Comparison of ENCODE assay signal across 23 cellular contexts in genomic region chr3:138444104-138444503, GRCh38. TPM values are rescaled to one million over a fixed set of nuclear protein-coding genes. Genes with fewer than 3 reads are reported as not detected.
"Had no signal": no experiment of that assay in that cellular context is flagged by ENCODE, and none has a peak within 500 bp of the region (broad histone marks: within the 10 kb centered on the region; RNA-seq: fewer than 3 reads in every experiment).

No MANE protein-coding gene starts in this region.

- H3K27me3 ChIP-seq: neural progenitor cell, right atrium auricular region, sigmoid colon, testis, tibial nerve, vagina had no signal

- H3K4me3 ChIP-seq: coronary artery, lung, neural progenitor cell, prostate gland, right atrium auricular region, sigmoid colon, spleen, testis, tibial nerve, vagina had no signal

- H3K4me1 ChIP-seq: parathyroid adenoma, prostate gland, spleen, testis, tibial nerve, vagina had no signal

- H3K9me3 Mint-ChIP-seq: effector memory CD8-positive, alpha-beta T cell; immature natural killer cell; memory B cell; naive thymus-derived CD4-positive, alpha-beta T cell; nephron; stimulated activated memory B cell treated with anti-CD40 and anti-IgM and Interleukin-4, amounts not matched to agents 10 μg/mL and 1 μg/mL and 100 μg/mL, for 72 hours had no signal

- ATAC-seq: effector memory CD8-positive, alpha-beta T cell; stimulated activated memory B cell treated with anti-CD40 and anti-IgM and Interleukin-4, amounts not matched to agents 10 μg/mL and 1 μg/mL and 100 μg/mL, for 72 hours; stimulated activated naive CD8-positive, alpha-beta T cell treated with anti-CD3 and anti-CD28 coated beads, Interleukin-15, Interleukin-2, amounts not matched to agents 100 U/mL and 50 U/mL, for 24 hours had no signal

- H3K27ac ChIP-seq: coronary artery, neural progenitor cell, parathyroid adenoma, prostate gland, right atrium auricular region, spleen, testis, tibial nerve, vagina had no signal

- H3K4me3 Mint-ChIP-seq: effector memory CD8-positive, alpha-beta T cell; immature natural killer cell; memory B cell; naive thymus-derived CD4-positive, alpha-beta T cell; nephron; neural progenitor cell; stimulated activated memory B cell treated with anti-CD40 and anti-IgM and Interleukin-4, amounts not matched to agents 10 μg/mL and 1 μg/mL and 100 μg/mL, for 72 hours had no signal

- H3K36me3 Mint-ChIP-seq: immature natural killer cell; memory B cell; naive thymus-derived CD4-positive, alpha-beta T cell; neural progenitor cell; stimulated activated memory B cell treated with anti-CD40 and anti-IgM and Interleukin-4, amounts not matched to agents 10 μg/mL and 1 μg/mL and 100 μg/mL, for 72 hours had no signal

- DNase-seq: dermis blood vessel endothelial cell; effector memory CD8-positive, alpha-beta T cell; hypothalamus; immature natural killer cell; midbrain; naive thymus-derived CD4-positive, alpha-beta T cell; sigmoid colon; stimulated activated CD4-positive, alpha-beta T cell treated with anti-CD3 and anti-CD28 coated beads, Interleukin-4, amount 100 ng/mL, for 4 hours; stimulated activated naive CD8-positive, alpha-beta T cell treated with anti-CD3 and anti-CD28 coated beads, Interleukin-15, Interleukin-2, amounts not matched to agents 100 U/mL and 50 U/mL, for 24 hours; substantia nigra; testis had no signal

- H3K9ac ChIP-seq: neural progenitor cell, parathyroid adenoma had no signal

- H3K4me1 Mint-ChIP-seq: immature natural killer cell; memory B cell; naive thymus-derived CD4-positive, alpha-beta T cell; stimulated activated memory B cell treated with anti-CD40 and anti-IgM and Interleukin-4, amounts not matched to agents 10 μg/mL and 1 μg/mL and 100 μg/mL, for 72 hours had no signal

- H3K36me3 ChIP-seq: neural progenitor cell, prostate gland, right atrium auricular region, sigmoid colon, spleen, tibial nerve, vagina had no signal

- H3K9me3 ChIP-seq: prostate gland, right atrium auricular region, sigmoid colon, spleen, testis, tibial nerve, vagina had no signal

- H3K27ac Mint-ChIP-seq: effector memory CD8-positive, alpha-beta T cell; immature natural killer cell; memory B cell; naive thymus-derived CD4-positive, alpha-beta T cell; nephron; neural progenitor cell; stimulated activated memory B cell treated with anti-CD40 and anti-IgM and Interleukin-4, amounts not matched to agents 10 μg/mL and 1 μg/mL and 100 μg/mL, for 72 hours had no signal

RNA-seq across cellular contexts. Expression of gene ESYT3, which starts 9.7 kb away (rescaled TPM):
- total RNA-seq: dermis blood vessel endothelial cell, spleen had no signal
- polyA plus RNA-seq: immature natural killer cell had no signal
